Comparison of ENCODE assay signal across 8 cellular contexts in genomic region chr9:124286292-124286931, GRCh38. TPM values are rescaled to one million over a fixed set of nuclear protein-coding genes. Genes with fewer than 3 reads are reported as not detected.
A peak's percentile ranks its signal among the peaks of the same experiment; 100 is the strongest.
DNase-seq lines count a peak whose midpoint lies in the region; ATAC-seq and TF ChIP-seq lines count a peak whose summit lies in the region.

No MANE protein-coding gene starts in this region.

- no peak for TF ChIP-seq CTCF in GM06990 (IDR thresholded peaks at IDR 0.05; ENCODE audit: insufficient read depth, low read length, poor library complexity, severe bottlenecking)
- no peak for TF ChIP-seq CTCF in OCI-LY3 (IDR thresholded peaks at IDR 0.05; ENCODE audit: low read depth, low read length)
- no peak for TF ChIP-seq CTCF in ascending aorta (IDR thresholded peaks at IDR 0.05)

- peak overlapping the region; percentile 61 for H3K4me2 ChIP-seq in OCI-LY3 (ENCODE audit: low read length)

- H4K20me1 ChIP-seq in OCI-LY3 (ENCODE audit: insufficient read depth, low read length), result peaks cover 98% of the 10 kb centered on the region

- DNase-seq in GM06990 (ENCODE audit: extremely low read depth, insufficient read length), result peak; percentile 84
- no peak for DNase-seq in ascending aorta (ENCODE audit: low spot score in 2 of 2)
- peak; percentile 91 for DNase-seq in myocyte (ENCODE audit: low read depth)
- no peak for DNase-seq in OCI-M2 (lab: John Stamatoyannopoulos, UW; ENCODE audit: unreplicated experiment)
- no peak for DNase-seq in iPS-NIHi11 (ENCODE audit: low spot score)

- no peak overlapping the region for H2AFZ ChIP-seq in OCI-LY3 (ENCODE audit: low read depth, low read length)

- H3K4me1 ChIP-seq in OCI-LY3 (ENCODE audit: low read length) (peaks cover 74% of the 10 kb centered on the region), ascending aorta (peaks cover 16 to 51% of the 10 kb centered on the region in 2 donors)

- H3K9me3 ChIP-seq in OCI-LY3 (ENCODE audit: insufficient read depth, low read length) (no peaks in the 10 kb centered on the region), ascending aorta (no peaks in the 10 kb centered on the region)

- peaks cover 99% of the 10 kb centered on the region for H3K79me2 ChIP-seq in OCI-LY3 (ENCODE audit: low read length)

- intact Hi-C loops in ascending aorta (cut with DNase I), result loop anchor here (10.0 kb wide), 1 partner anchor 128 kb away; the partner anchor contains the start of gene PSMB7

- H3K27ac ChIP-seq in OCI-LY3 (ENCODE audit: low read length), result peak overlapping the region; percentile 88
- H3K27ac ChIP-seq in ascending aorta, result peak overlapping the region; percentile 88 to 93
- H3K27ac ChIP-seq in temporal lobe (ENCODE audit: low read depth, low read length), result peak overlapping the region; percentile 90

- H3K4me3 ChIP-seq in GM06990 (replicated peaks; ENCODE audit: low read depth, low read length) (peak overlapping the region; percentile 37), OCI-LY3 (ENCODE audit: low read length) (peak overlapping the region; percentile 42), ascending aorta (no peak overlapping the region)

- ATAC-seq in GM21737 (IDR thresholded peaks at IDR 0.05; ENCODE audit: unreplicated experiment), result peak; percentile 27

- peak overlapping the region; percentile 51; the same call in 1 of the 2 replicates for H3K9ac ChIP-seq in OCI-LY3 (ENCODE audit: low read length)

- H3K27me3 ChIP-seq in GM06990 (replicated peaks; ENCODE audit: control insufficient read depth, insufficient read depth, low read length) (no peaks in the 10 kb centered on the region), OCI-LY3 (ENCODE audit: low read depth, low read length) (no peaks in the 10 kb centered on the region), ascending aorta (no peaks in the 10 kb centered on the region)

- H3K36me3 ChIP-seq in GM06990 (ENCODE audit: control insufficient read depth, insufficient read depth, low read length) (peaks cover 20% of the 10 kb centered on the region), OCI-LY3 (replicated peaks; ENCODE audit: low read depth, low read length) (peaks cover 28% of the 10 kb centered on the region), ascending aorta (no peaks in the 10 kb centered on the region)

RNA-seq across cellular contexts. Expression of gene NEK6, which starts 28.7 kb away (rescaled TPM):
- total RNA-seq in ascending aorta, result 6.7 TPM
- total RNA-seq in myocyte, result 65.6 and 84.7 TPM in 2 replicates
- polyA plus RNA-seq in myocyte (2012), result 124 TPM
- total RNA-seq in temporal lobe, result 23.6 TPM

Comparison
In these comparisons a context has a peak if more than half of its experiments do, and no peak if none do; other contexts are left out.
1. DNase-seq: peak in GM06990 (single experiment) and myocyte (single experiment); none in ascending aorta (0 of 2), OCI-M2 (single experiment) and iPS-NIHi11 (single experiment).
2. H3K4me3 ChIP-seq: peak in GM06990 (single experiment) and OCI-LY3 (single experiment); none in ascending aorta (0 of 2).
3. Peak in every context shown above with its lines, with median percentiles within 50 percentile points of each other: H3K27ac ChIP-seq.